Comparison of ENCODE assay signal across 11 cellular contexts in the genomic region with DNA sequence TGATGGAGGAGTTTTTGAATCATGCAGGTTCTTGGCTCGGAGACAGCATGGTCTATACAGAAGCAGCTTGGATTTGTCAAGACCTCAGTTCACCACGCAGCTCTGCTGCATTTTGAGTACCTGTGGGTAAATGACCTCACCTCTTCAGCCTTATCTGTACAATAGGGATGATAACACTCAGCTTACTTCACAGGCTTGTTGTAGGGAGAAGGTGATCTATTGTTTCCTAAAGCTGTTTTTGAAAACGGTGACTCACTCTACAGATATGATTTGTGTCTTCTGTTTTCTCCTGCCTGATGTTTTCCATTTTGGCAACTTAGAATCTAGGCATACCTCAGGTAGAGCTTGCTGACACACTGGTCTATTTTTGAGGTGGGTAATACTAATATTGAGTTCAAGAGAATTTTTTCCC.
DNase-seq lines count a peak whose midpoint lies in the region; ATAC-seq and TF ChIP-seq lines count a peak whose summit lies in the region.
"Had no signal": no experiment of that assay in that cellular context is flagged by ENCODE, and none has a peak within 500 bp of the region (broad histone marks: within the 10 kb centered on the region; RNA-seq: fewer than 3 reads in every experiment).

No MANE protein-coding gene starts in this region.

- H4K20me1 ChIP-seq in BLaER1 treated with 17β-estradiol and CSF1 and Interleukin-3, amounts not matched to agents 10 nM and 100 nM = peaks cover 0 to 89% (median 0%) of the 10 kb centered on the region in 11 experiments; a peak in 8 of 22 replicates

- H2AFZ ChIP-seq in mesenchymal stem cell (ENCODE audit: low read depth, low read length) = no peak overlapping the region

- H3K4me3 ChIP-seq in BLaER1 treated with 17β-estradiol and CSF1 and Interleukin-3, amounts not matched to agents 10 nM and 100 nM = no peak overlapping the region
- H3K4me3 ChIP-seq in mesenchymal stem cell (ENCODE audit: insufficient read depth in 1 of 2, low read depth in 1 of 2, low read length in 2 of 2) (peak overlapping the region in 1 of 2 experiments; percentile 23), spleen (no peak overlapping the region)

- H2BK120ac ChIP-seq in mesenchymal stem cell (ENCODE audit: low read depth, low read length) = no peak overlapping the region

- no peaks in the 10 kb centered on the region for H3K9me3 Mint-ChIP-seq in activated naive CD4-positive, alpha-beta T cell treated with anti-CD3 and anti-CD28 coated beads, Interleukin-2, amount 10 ng/mL, durations not matched to agents 7 days and 5 days
- H3K9me3 Mint-ChIP-seq: IgD-negative memory B cell had no signal

- CTCF ChIA-PET in activated naive CD4-positive, alpha-beta T cell treated with anti-CD3 and anti-CD28 coated beads, Interleukin-2, amount 10 ng/mL, durations not matched to agents 7 days and 5 days (lab: Charles Lee) = interaction anchor here (1.2 to 1.9 kb wide), 2 partner anchors 10 to 220 kb away, joined by 4 to 5 read pairs; no protein-coding TSS in a partner anchor

- no peaks in the 10 kb centered on the region for H3K36me3 Mint-ChIP-seq in activated naive CD4-positive, alpha-beta T cell treated with anti-CD3 and anti-CD28 coated beads, Interleukin-2, amount 10 ng/mL, durations not matched to agents 7 days and 5 days
- H3K36me3 Mint-ChIP-seq: IgD-negative memory B cell had no signal

- H4K8ac ChIP-seq in mesenchymal stem cell (ENCODE audit: low read length) = no peak overlapping the region

- intact Hi-C loops in spleen (cut with DNase I; ENCODE audit: low total_unique reads) = no loop called here

- no peak overlapping the region for H2AK5ac ChIP-seq in mesenchymal stem cell (ENCODE audit: low read length, severe bottlenecking)

- H3K18ac ChIP-seq in mesenchymal stem cell (ENCODE audit: low read depth in 1 of 2, low read length in 2 of 2) = no peak overlapping the region

- no peak overlapping the region for H2BK5ac ChIP-seq in mesenchymal stem cell (ENCODE audit: low read depth, low read length, poor library complexity, severe bottlenecking)

- peaks cover 0 to 68% (median 41%) of the 10 kb centered on the region in 11 experiments; a peak in 18 of 22 replicates for H3K36me3 ChIP-seq in BLaER1 treated with 17β-estradiol and CSF1 and Interleukin-3, amounts not matched to agents 10 nM and 100 nM
- H3K36me3 ChIP-seq in mesenchymal stem cell (ENCODE audit: control insufficient read depth in 1 of 2, insufficient read depth in 2 of 2, low read depth in 1 of 2, low read length in 2 of 2) (no peaks in the 10 kb centered on the region), spleen (no peaks in the 10 kb centered on the region)

- H3K9ac ChIP-seq in BLaER1 treated with 17β-estradiol and CSF1 and Interleukin-3, amounts not matched to agents 10 nM and 100 nM = no peak overlapping the region; a peak in 1 of 22 replicates
- peak overlapping the region; percentile 3 for H3K9ac ChIP-seq in mesenchymal stem cell (ENCODE audit: low read length)

- peak overlapping the region in 7 of 11 experiments; percentile 5 to 95 (median 84); a peak in 13 of 22 replicates for H3K4me2 ChIP-seq in BLaER1 treated with 17β-estradiol and CSF1 and Interleukin-3, amounts not matched to agents 10 nM and 100 nM
- H3K4me2 ChIP-seq in mesenchymal stem cell (ENCODE audit: low read length, poor library complexity, severe bottlenecking) = no peak overlapping the region

- no peak overlapping the region for H3K23ac ChIP-seq in mesenchymal stem cell (ENCODE audit: low read length in 2 of 2)

- peaks cover 23 to 99% (median 96%) of the 10 kb centered on the region in 10 experiments for H3K4me1 ChIP-seq in BLaER1 treated with 17β-estradiol and CSF1 and Interleukin-3, amounts not matched to agents 10 nM and 100 nM
- H3K4me1 ChIP-seq in mesenchymal stem cell (ENCODE audit: control insufficient read depth, insufficient read depth, low read depth, low read length) = peaks cover 8% of the 10 kb centered on the region
- H3K4me1 ChIP-seq in spleen = peaks cover 0 to 35% (median 16%) of the 10 kb centered on the region in 6 donors

- TF ChIP-seq CTCF in spleen (IDR thresholded peaks at IDR 0.05 in 8 of 11, conservative IDR thresholded peaks at IDR 0.05 in 3 of 11) = no peak

- H2BK15ac ChIP-seq in mesenchymal stem cell (ENCODE audit: low read depth, poor library complexity, severe bottlenecking) = no peak overlapping the region

- H3K9me3 ChIP-seq in BLaER1 treated with 17β-estradiol and CSF1 and Interleukin-3, amounts not matched to agents 10 nM and 100 nM (replicated peaks in 1 of 11) = no peaks in the 10 kb centered on the region
- H3K9me3 ChIP-seq in mesenchymal stem cell (ENCODE audit: control insufficient read depth, low read length) = no peaks in the 10 kb centered on the region
- H3K9me3 ChIP-seq in spleen = no peaks in the 10 kb centered on the region

- no peak for ATAC-seq in HG02610 (IDR thresholded peaks at IDR 0.05; ENCODE audit: unreplicated experiment)

- no peak overlapping the region for H4K91ac ChIP-seq in mesenchymal stem cell (ENCODE audit: low read length)

- peak; percentile 17 for DNase-seq in HCEC 1CT
- no peak for DNase-seq in activated naive CD4-positive, alpha-beta T cell treated with anti-CD3 and anti-CD28 coated beads, Interleukin-2, amount 10 ng/mL, durations not matched to agents 7 days and 5 days
- no peak for DNase-seq in mesenchymal stem cell
- DNase-seq in NCI-H82 treated with DMSO at 0.1 percent for 48 hours (lab: John Stamatoyannopoulos, UW; ENCODE audit: unreplicated experiment) = no peak
- DNase-seq in HuH-7.5 (ENCODE audit: low spot score) = no peak
- no peak for DNase-seq in spleen
- DNase-seq: activated CD4-positive, CD25-positive, alpha-beta regulatory T cell treated with anti-CD3 and anti-CD28 coated beads, Interleukin-2, amount 50 U/mL, for 72 hours; occipital lobe had no signal

- H3K27me3 ChIP-seq in BLaER1 treated with 17β-estradiol and CSF1 and Interleukin-3, amounts not matched to agents 10 nM and 100 nM = no peaks in the 10 kb centered on the region
- H3K27me3 ChIP-seq in mesenchymal stem cell (ENCODE audit: control insufficient read depth in 1 of 2, insufficient read depth in 1 of 2, low read length in 2 of 2) = no peaks in the 10 kb centered on the region
- no peaks in the 10 kb centered on the region for H3K27me3 ChIP-seq in spleen (replicated peaks in 1 of 7)

- no peak for TF ChIP-seq POLR2A in spleen (IDR thresholded peaks at IDR 0.05)

- no peaks in the 10 kb centered on the region for H3K4me1 Mint-ChIP-seq in activated naive CD4-positive, alpha-beta T cell treated with anti-CD3 and anti-CD28 coated beads, Interleukin-2, amount 10 ng/mL, durations not matched to agents 7 days and 5 days

- 80% methylated on average over 2 of the region's 3 CpGs for WGBS in mesenchymal stem cell
- 56 to 84% (median 77%) methylated on average over 3 of the region's 3 CpGs for WGBS in spleen, 5 donors

- no peak overlapping the region for H3K14ac ChIP-seq in mesenchymal stem cell (ENCODE audit: low read length in 2 of 2)

- H3K27ac ChIP-seq in BLaER1 treated with 17β-estradiol and CSF1 and Interleukin-3, amounts not matched to agents 10 nM and 100 nM = peak overlapping the region in 8 of 11 experiments; percentile 13 to 94 (median 89); a peak in 14 of 22 replicates
- H3K27ac ChIP-seq in mesenchymal stem cell (ENCODE audit: low read length, poor library complexity, severe bottlenecking) (no peak overlapping the region), spleen (no peak overlapping the region)

- H3K4me3 Mint-ChIP-seq in activated naive CD4-positive, alpha-beta T cell treated with anti-CD3 and anti-CD28 coated beads, Interleukin-2, amount 10 ng/mL, durations not matched to agents 7 days and 5 days = no peak overlapping the region
- H3K4me3 Mint-ChIP-seq: IgD-negative memory B cell had no signal

- peaks cover 31% of the 10 kb centered on the region for H3K79me1 ChIP-seq in mesenchymal stem cell (replicated peaks; ENCODE audit: low read length, poor library complexity, severe bottlenecking)

- no peak overlapping the region for H3K4ac ChIP-seq in mesenchymal stem cell (ENCODE audit: low read depth in 1 of 2, low read length in 2 of 2)

- H2BK12ac ChIP-seq in mesenchymal stem cell (ENCODE audit: low read length in 2 of 2) = no peak overlapping the region

- H3K27ac Mint-ChIP-seq in activated naive CD4-positive, alpha-beta T cell treated with anti-CD3 and anti-CD28 coated beads, Interleukin-2, amount 10 ng/mL, durations not matched to agents 7 days and 5 days = peak overlapping the region; percentile 47
- H3K27ac Mint-ChIP-seq: IgD-negative memory B cell had no signal

- H3K27me3 Mint-ChIP-seq in activated naive CD4-positive, alpha-beta T cell treated with anti-CD3 and anti-CD28 coated beads, Interleukin-2, amount 10 ng/mL, durations not matched to agents 7 days and 5 days = peaks cover 4% of the 10 kb centered on the region
- H3K27me3 Mint-ChIP-seq: IgD-negative memory B cell had no signal

Comparison
In these comparisons a context has a peak if more than half of its experiments do, and no peak if none do; other contexts are left out.
1. H3K27ac ChIP-seq: peak in BLaER1 treated with 17β-estradiol and CSF1 and Interleukin-3, amounts not matched to agents 10 nM and 100 nM (8 of 11); none in mesenchymal stem cell (single experiment) and spleen (0 of 8).